Comparison of ENCODE assay signal across 8 cellular contexts in the genomic region with DNA sequence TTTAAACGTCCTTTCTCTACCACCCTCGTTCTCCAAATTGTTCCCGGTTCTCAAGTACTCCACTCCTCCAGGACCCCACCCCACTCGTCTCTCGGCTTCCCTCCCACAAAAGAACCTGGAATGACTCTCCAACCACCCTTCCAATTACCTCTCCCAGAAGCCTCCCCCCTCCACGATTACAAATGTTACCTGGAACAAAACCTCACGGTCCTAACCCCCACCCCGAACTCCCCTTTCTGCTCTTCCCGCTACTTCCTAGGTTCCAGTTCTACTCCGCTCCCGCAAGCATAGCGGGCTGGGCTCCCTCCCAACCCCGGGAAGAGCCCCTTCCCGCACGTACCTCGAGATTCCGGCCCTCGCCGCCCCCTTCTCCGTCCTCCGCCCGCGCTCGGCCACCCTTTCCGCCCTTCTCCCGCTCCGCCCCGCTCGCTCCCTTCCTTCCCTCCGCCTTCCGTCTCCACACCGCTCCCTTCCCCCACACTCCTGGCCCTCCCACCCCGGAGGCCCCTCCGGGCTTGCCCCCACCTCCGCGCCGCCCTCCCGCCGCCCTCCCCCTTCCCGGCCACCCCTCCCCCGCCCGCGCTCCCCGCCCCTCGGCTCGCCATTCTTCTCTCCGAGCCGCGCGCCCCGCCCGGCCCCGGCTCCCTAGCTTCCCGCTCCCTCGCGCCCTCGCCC.
DNase-seq lines count a peak whose midpoint lies in the region; ATAC-seq lines count a peak whose summit lies in the region.

No MANE protein-coding gene starts in this region.

- no peaks in the 10 kb centered on the region for H3K27me3 Mint-ChIP-seq in memory B cell

- DNase-seq in 8988T (peak; percentile 93), NCI-H510A treated with DMSO at 0.1 percent for 48 hours (lab: John Stamatoyannopoulos, UW) (peak; percentile 42), memory B cell (ENCODE audit: low spot score in 2 of 2) (no peak)
- peak; percentile 84 to 87 for DNase-seq in activated CD4-positive, alpha-beta T cell treated with anti-CD3 and anti-CD28 coated beads, Interleukin-2, amount 50 U/mL, for 48 hours
- peak; percentile 61 for DNase-seq in effector CD4-positive, alpha-beta T cell
- DNase-seq in stimulated activated CD8-positive, alpha-beta memory T cell treated with anti-CD3 and anti-CD28 coated beads, Interleukin-12 subunit alpha, Interleukin-12 subunit beta, amount 100 ng/mL, for 1 hour (ENCODE audit: low read depth) = peak; percentile 50

- peaks cover 5% of the 10 kb centered on the region for H3K36me3 Mint-ChIP-seq in memory B cell

- no peaks in the 10 kb centered on the region for H3K9me3 Mint-ChIP-seq in memory B cell

- H3K27ac Mint-ChIP-seq in memory B cell = peak overlapping the region; percentile 89

- peak overlapping the region; percentile 87 for H3K4me3 Mint-ChIP-seq in memory B cell

- ATAC-seq in GM18517 (IDR thresholded peaks at IDR 0.05; ENCODE audit: unreplicated experiment) = peak; percentile 29
- ATAC-seq in HG03135 (IDR thresholded peaks at IDR 0.05; ENCODE audit: unreplicated experiment) = peak; percentile 47
- peak; percentile 47 for ATAC-seq in memory B cell (ENCODE audit: low read depth)

- peaks cover 34% of the 10 kb centered on the region for H3K4me1 Mint-ChIP-seq in memory B cell

Comparison
In these comparisons a context has a peak if more than half of its experiments do, and no peak if none do; other contexts are left out.
1. DNase-seq: peak in 8988T (single experiment), NCI-H510A treated with DMSO at 0.1 percent for 48 hours (single experiment), activated CD4-positive, alpha-beta T cell treated with anti-CD3 and anti-CD28 coated beads, Interleukin-2, amount 50 U/mL, for 48 hours (2 of 2), effector CD4-positive, alpha-beta T cell (single experiment) and stimulated activated CD8-positive, alpha-beta memory T cell treated with anti-CD3 and anti-CD28 coated beads, Interleukin-12 subunit alpha, Interleukin-12 subunit beta, amount 100 ng/mL, for 1 hour (single experiment); none in memory B cell (0 of 2).
2. Peak in every context shown above with its lines, with median percentiles within 50 percentile points of each other: ATAC-seq.